Comparison of ENCODE assay signal across 1 cellular context in the genomic region with DNA sequence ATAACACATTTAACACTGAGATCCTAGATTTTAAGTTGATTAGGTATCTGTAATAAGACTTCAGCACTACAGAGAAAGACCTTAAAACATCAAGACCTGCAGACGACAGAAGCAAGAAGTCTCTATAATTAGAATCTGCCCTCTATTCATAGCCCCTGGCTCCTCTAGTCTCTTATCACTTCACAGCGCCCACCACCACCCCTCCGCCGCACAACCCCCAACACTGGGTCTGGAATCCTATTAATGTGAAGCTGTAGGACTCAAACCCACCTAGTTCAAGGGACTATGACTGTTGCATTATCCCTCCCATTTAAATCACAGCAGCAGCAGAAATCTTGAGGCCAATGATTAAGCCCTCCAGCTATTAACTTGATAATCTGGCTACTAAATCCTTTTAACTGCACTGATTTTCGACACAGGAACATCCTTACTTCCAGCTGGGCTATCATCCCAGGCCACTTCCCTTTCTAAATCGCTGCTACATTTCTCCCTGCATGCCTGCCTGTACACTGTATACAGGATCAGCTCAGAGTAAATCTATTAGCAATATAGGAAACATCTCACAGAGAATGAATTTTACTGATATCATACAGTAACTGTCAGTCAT.
TF ChIP-seq lines count a peak whose summit lies in the region.

No MANE protein-coding gene starts in this region.

TF ChIP-seq in WTC11, 78 proteins besides CTCF, POLR2A, EP300 and RAD21 (continued from another document):
- TF ChIP-seq, protein P1, sequence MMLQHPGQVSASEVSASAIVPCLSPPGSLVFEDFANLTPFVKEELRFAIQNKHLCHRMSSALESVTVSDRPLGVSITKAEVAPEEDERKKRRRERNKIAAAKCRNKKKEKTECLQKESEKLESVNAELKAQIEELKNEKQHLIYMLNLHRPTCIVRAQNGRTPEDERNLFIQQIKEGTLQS (CRISPR knock-in tag; conservative IDR thresholded peaks at IDR 0.05), result no peak
- TF ChIP-seq, protein P2, sequence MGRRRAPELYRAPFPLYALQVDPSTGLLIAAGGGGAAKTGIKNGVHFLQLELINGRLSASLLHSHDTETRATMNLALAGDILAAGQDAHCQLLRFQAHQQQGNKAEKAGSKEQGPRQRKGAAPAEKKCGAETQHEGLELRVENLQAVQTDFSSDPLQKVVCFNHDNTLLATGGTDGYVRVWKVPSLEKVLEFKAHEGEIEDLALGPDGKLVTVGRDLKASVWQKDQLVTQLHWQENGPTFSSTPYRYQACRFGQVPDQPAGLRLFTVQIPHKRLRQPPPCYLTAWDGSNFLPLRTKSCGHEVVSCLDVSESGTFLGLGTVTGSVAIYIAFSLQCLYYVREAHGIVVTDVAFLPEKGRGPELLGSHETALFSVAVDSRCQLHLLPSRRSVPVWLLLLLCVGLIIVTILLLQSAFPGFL (CRISPR knock-in tag; IDR thresholded peaks at IDR 0.05; ENCODE audit: borderline replicate concordance), result no peak
- TF ChIP-seq RELA (CRISPR knock-in tag; IDR thresholded peaks at IDR 0.05; ENCODE audit: borderline replicate concordance) (no peak), JUN (CRISPR knock-in tag; IDR thresholded peaks at IDR 0.05) (no peak), NR3C1 (CRISPR knock-in tag; conservative IDR thresholded peaks at IDR 0.05; ENCODE audit: low read depth) (no peak), NFE2L1 (CRISPR knock-in tag; IDR thresholded peaks at IDR 0.05) (no peak), TCF7 (CRISPR knock-in tag; IDR thresholded peaks at IDR 0.05; ENCODE audit: low read depth) (no peak)
- TF ChIP-seq, protein P3, sequence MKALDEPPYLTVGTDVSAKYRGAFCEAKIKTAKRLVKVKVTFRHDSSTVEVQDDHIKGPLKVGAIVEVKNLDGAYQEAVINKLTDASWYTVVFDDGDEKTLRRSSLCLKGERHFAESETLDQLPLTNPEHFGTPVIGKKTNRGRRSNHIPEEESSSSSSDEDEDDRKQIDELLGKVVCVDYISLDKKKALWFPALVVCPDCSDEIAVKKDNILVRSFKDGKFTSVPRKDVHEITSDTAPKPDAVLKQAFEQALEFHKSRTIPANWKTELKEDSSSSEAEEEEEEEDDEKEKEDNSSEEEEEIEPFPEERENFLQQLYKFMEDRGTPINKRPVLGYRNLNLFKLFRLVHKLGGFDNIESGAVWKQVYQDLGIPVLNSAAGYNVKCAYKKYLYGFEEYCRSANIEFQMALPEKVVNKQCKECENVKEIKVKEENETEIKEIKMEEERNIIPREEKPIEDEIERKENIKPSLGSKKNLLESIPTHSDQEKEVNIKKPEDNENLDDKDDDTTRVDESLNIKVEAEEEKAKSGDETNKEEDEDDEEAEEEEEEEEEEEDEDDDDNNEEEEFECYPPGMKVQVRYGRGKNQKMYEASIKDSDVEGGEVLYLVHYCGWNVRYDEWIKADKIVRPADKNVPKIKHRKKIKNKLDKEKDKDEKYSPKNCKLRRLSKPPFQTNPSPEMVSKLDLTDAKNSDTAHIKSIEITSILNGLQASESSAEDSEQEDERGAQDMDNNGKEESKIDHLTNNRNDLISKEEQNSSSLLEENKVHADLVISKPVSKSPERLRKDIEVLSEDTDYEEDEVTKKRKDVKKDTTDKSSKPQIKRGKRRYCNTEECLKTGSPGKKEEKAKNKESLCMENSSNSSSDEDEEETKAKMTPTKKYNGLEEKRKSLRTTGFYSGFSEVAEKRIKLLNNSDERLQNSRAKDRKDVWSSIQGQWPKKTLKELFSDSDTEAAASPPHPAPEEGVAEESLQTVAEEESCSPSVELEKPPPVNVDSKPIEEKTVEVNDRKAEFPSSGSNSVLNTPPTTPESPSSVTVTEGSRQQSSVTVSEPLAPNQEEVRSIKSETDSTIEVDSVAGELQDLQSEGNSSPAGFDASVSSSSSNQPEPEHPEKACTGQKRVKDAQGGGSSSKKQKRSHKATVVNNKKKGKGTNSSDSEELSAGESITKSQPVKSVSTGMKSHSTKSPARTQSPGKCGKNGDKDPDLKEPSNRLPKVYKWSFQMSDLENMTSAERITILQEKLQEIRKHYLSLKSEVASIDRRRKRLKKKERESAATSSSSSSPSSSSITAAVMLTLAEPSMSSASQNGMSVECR (CRISPR knock-in tag; IDR thresholded peaks at IDR 0.05; ENCODE audit: borderline replicate concordance), result no peak
- TF ChIP-seq, protein P4, sequence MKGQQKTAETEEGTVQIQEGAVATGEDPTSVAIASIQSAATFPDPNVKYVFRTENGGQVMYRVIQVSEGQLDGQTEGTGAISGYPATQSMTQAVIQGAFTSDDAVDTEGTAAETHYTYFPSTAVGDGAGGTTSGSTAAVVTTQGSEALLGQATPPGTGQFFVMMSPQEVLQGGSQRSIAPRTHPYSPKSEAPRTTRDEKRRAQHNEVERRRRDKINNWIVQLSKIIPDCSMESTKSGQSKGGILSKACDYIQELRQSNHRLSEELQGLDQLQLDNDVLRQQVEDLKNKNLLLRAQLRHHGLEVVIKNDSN (CRISPR knock-in tag; IDR thresholded peaks at IDR 0.05), result no peak
